ENCODE assay signal across 31 cellular contexts in the genomic region with DNA sequence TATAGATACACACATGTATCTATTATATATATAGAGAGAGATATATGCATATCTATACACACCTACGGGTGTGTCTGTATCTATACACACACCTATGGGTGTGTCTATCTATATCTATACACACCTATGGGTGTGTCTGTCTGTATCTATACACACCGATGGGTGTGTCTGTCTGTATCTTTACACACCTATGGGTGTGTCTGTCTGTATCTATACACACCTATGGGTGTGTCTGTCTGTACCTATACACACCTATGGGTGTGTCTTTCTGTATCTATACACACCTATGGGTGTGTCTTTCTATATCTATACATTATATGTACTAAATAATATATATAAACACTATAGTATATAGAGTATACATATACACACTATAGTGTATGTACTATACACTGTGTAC.
DNase-seq lines count a peak whose midpoint lies in the region; FAIRE-seq and TF ChIP-seq lines count a peak whose summit lies in the region.
"Had no signal": no experiment of that assay in that cellular context is flagged by ENCODE, and none has a peak within 500 bp of the region (broad histone marks: within the 10 kb centered on the region; RNA-seq: fewer than 3 reads in every experiment).

No MANE protein-coding gene starts in this region.

- POLR2A ChIA-PET in HEK293 (lab: Yijun Ruan, JAX) = no interaction called here
- POLR2A ChIA-PET in A673 (lab: Charles Lee; ENCODE audit: low non-redundant PET) = no interaction called here

- intact Hi-C loops in A673 (cut with micrococcal nuclease; ENCODE audit: unreplicated experiment) = no loop called here

- FAIRE-seq in frontal cortex (lab: Jason Lieb, UNC) = peak; percentile 17
- FAIRE-seq: A204.1, A549, D721Med had no signal

- TF ChIP-seq CTCF in HEK293 (tag by site-specific recombination; IDR thresholded peaks at IDR 0.05) = no peak
- no peak for TF ChIP-seq CTCF in A673 (conservative IDR thresholded peaks at IDR 0.05; ENCODE audit: low read depth, low read length)

- H3K9me3 ChIP-seq in HEK293 (ENCODE audit: control insufficient read depth, insufficient read depth, low read depth, low read length) = no peaks in the 10 kb centered on the region
- peaks cover 4% of the 10 kb centered on the region for H3K9me3 ChIP-seq in A673 (ENCODE audit: low read depth, low read length, poor library complexity, severe bottlenecking)
- H3K9me3 ChIP-seq: A549; BE2C; BLaER1; BLaER1 treated with 17β-estradiol and CSF1 and Interleukin-3, amounts not matched to agents 10 nM and 100 nM; Caco-2 had no signal

- no peaks in the 10 kb centered on the region for H3K36me3 ChIP-seq in HEK293 (ENCODE audit: control insufficient read depth in 2 of 2, insufficient read depth in 1 of 2, low read length in 2 of 2)
- H3K36me3 ChIP-seq in A673 (ENCODE audit: insufficient read depth, low read length, poor library complexity, severe bottlenecking) = no peaks in the 10 kb centered on the region
- H3K36me3 ChIP-seq: BE2C; BLaER1; BLaER1 treated with 17β-estradiol and CSF1 and Interleukin-3, amounts not matched to agents 10 nM and 100 nM had no signal

- BruUV-seq in A673 (replicated peaks; lab: Mats Ljungman, UMichigan) = no TSS peak

- H3K4me3 ChIP-seq in HEK293 (ENCODE audit: low read depth, low read length) = no peak overlapping the region
- H3K4me3 ChIP-seq in A673 (ENCODE audit: low read depth, low read length, poor library complexity, severe bottlenecking) = no peak overlapping the region
- H3K4me3 ChIP-seq: A549; BLaER1; BLaER1 treated with 17β-estradiol and CSF1 and Interleukin-3, amounts not matched to agents 10 nM and 100 nM had no signal

- H3K27me3 ChIP-seq in A673 (replicated peaks; ENCODE audit: insufficient read depth, low read depth, low read length, poor library complexity) = no peaks in the 10 kb centered on the region
- H3K27me3 ChIP-seq: BE2C; BLaER1; BLaER1 treated with 17β-estradiol and CSF1 and Interleukin-3, amounts not matched to agents 10 nM and 100 nM had no signal

- CTCF ChIA-PET in HEK293 (lab: Yijun Ruan, JAX) (no interaction called here), A673 (lab: Charles Lee) (no interaction called here)

- DNase-seq in frontal cortex (ENCODE audit: low spot score in 2 of 2) = no peak
- no peak for DNase-seq in A673 (ENCODE audit: low spot score)
- no peak for DNase-seq in activated CD4-positive, alpha-beta T cell treated with anti-CD3 and anti-CD28 coated beads, Interleukin-2, amount 50 U/mL, for 1 hour
- DNase-seq: 8988T; ACHN; AML-193; BE2C; C1 segment of cervical spinal cord; Caco-2; Calu3; CD4-positive, alpha-beta memory T cell; CD4-positive, alpha-beta T cell; CD4-positive, CD25-positive, alpha-beta regulatory T cell; CD8-positive, alpha-beta memory T cell; CD8-positive, alpha-beta T cell; COR-L47; DMS 273 treated with DMSO at 0.1 percent for 48 hours; DMS153; DMS53; DMS79; DMS79 treated with DMSO at 0.1 percent for 48 hours; DND-41; EL had no signal

- H3K27ac ChIP-seq in HEK293 (ENCODE audit: extremely low read depth, low read depth, low read length) (no peak overlapping the region), A673 (ENCODE audit: low read depth, low read length, poor library complexity, severe bottlenecking) (no peak overlapping the region)
- H3K27ac ChIP-seq: 22Rv1; A549; BLaER1; BLaER1 treated with 17β-estradiol and CSF1 and Interleukin-3, amounts not matched to agents 10 nM and 100 nM; C4-2B had no signal

- H3K4me1 ChIP-seq in HEK293 (ENCODE audit: control insufficient read depth, insufficient read depth, low read length) (no peaks in the 10 kb centered on the region), A673 (ENCODE audit: insufficient read depth, low read length, poor library complexity, severe bottlenecking) (no peaks in the 10 kb centered on the region)
- H3K4me1 ChIP-seq: A549; BE2C; BLaER1; BLaER1 treated with 17β-estradiol and CSF1 and Interleukin-3, amounts not matched to agents 10 nM and 100 nM; Caco-2 had no signal

TF ChIP-seq in HEK293, 187 proteins besides CTCF, POLR2A, EP300 and RAD21:
- TF ChIP-seq KLF1 (tag by site-specific recombination; IDR thresholded peaks at IDR 0.05) = peak; percentile 96
- no peak for TF ChIP-seq HOXA7 (CRISPR knock-in tag; IDR thresholded peaks at IDR 0.05; ENCODE audit: borderline replicate concordance)
- TF ChIP-seq ZNF501 (tag by site-specific recombination; IDR thresholded peaks at IDR 0.05) = no peak
- TF ChIP-seq ZNF23 (tag by site-specific recombination; IDR thresholded peaks at IDR 0.05; ENCODE audit: borderline replicate concordance) = no peak
- no peak for TF ChIP-seq ZNF610 (tag by site-specific recombination; IDR thresholded peaks at IDR 0.05; ENCODE audit: borderline replicate concordance)
